26 cellular contexts compared by ENCODE assay signal in genomic region chr2:101756266-101756665, GRCh38. TPM values are rescaled to one million over a fixed set of nuclear protein-coding genes. Genes with fewer than 3 reads are reported as not detected.
DNase-seq lines count a peak whose midpoint lies in the region; ATAC-seq and TF ChIP-seq lines count a peak whose summit lies in the region.
"Had no signal": no experiment of that assay in that cellular context is flagged by ENCODE, and none has a peak within 500 bp of the region (broad histone marks: within the 10 kb centered on the region; RNA-seq: fewer than 3 reads in every experiment).

No MANE protein-coding gene starts in this region.

- WGBS in sigmoid colon, 2 donors = 87 to 92% methylated on average over 3 of the region's 3 CpGs

- no peak for DNase-seq in CD4-positive, alpha-beta T cell
- DNase-seq in RWPE1 (ENCODE audit: low spot score) (no peak), dorsolateral prefrontal cortex (no peak), osteoblast (ENCODE audit: insufficient read length, low spot score, missing footprints) (no peak), DMS 273 treated with DMSO at 0.1 percent for 48 hours (lab: John Stamatoyannopoulos, UW) (no peak), foreskin melanocyte (no peak), sigmoid colon (no peak)
- no peak for DNase-seq in activated CD4-positive, alpha-beta T cell treated with anti-CD3 and anti-CD28 coated beads for 4 hours
- DNase-seq: activated CD4-positive, CD25-positive, alpha-beta regulatory T cell treated with anti-CD3 and anti-CD28 coated beads, Interleukin-2, amount 50 U/mL, for 72 hours; activated CD8-positive, alpha-beta T cell treated with anti-CD3 and anti-CD28 coated beads, Interleukin-2, amount 10 ng/mL, durations not matched to agents 7 days and 5 days; activated T-cell treated with anti-CD3 and anti-CD28 coated beads for 4 hours; brain microvascular endothelial cell; Calu3; effector memory CD8-positive, alpha-beta T cell; H7; left lung; NCI-H1105; NCI-H2029; NCI-H82; T-helper 1 cell had no signal

- TF ChIP-seq POLR2A in sigmoid colon (IDR thresholded peaks at IDR 0.05) = no peak

- POLR2A ChIA-PET in CD4-positive, alpha-beta T cell (lab: Charles Lee) = interaction anchor here (0.6 to 1.0 kb wide), 3 partner anchors 11 to 26 kb away, joined by 3 to 5 read pairs (median 3); no protein-coding TSS in a partner anchor
- POLR2A ChIA-PET in RWPE1 (lab: Yijun Ruan, JAX; ENCODE audit: low non-redundant PET) = no interaction called here

- no peaks in the 10 kb centered on the region for H3K9me3 ChIP-seq in CD4-positive, alpha-beta T cell (ENCODE audit: control insufficient read depth, low read length)
- no peaks in the 10 kb centered on the region for H3K9me3 ChIP-seq in osteoblast (ENCODE audit: low read depth, low read length)
- no peaks in the 10 kb centered on the region for H3K9me3 ChIP-seq in sigmoid colon
- H3K9me3 ChIP-seq: left lung, prostate gland, SJSA1, vagina had no signal

- ATAC-seq in CD4-positive, alpha-beta T cell (ENCODE audit: poor library complexity) = no peak
- ATAC-seq: activated CD8-positive, alpha-beta T cell treated with anti-CD3 and anti-CD28 coated beads, Interleukin-2, amount 10 ng/mL, durations not matched to agents 7 days and 5 days; effector memory CD8-positive, alpha-beta T cell; esophagus mucosa; left lung had no signal

- H3K27ac Mint-ChIP-seq in CD4-positive, alpha-beta T cell = peak overlapping the region; percentile 68
- H3K27ac Mint-ChIP-seq: activated CD8-positive, alpha-beta T cell treated with anti-CD3 and anti-CD28 coated beads, Interleukin-2, amount 10 ng/mL, durations not matched to agents 7 days and 5 days had no signal

- intact Hi-C loops in CD4-positive, alpha-beta T cell (cut with DNase I, micrococcal nuclease) = no loop called here
- intact Hi-C loops in dorsolateral prefrontal cortex (cut with DNase I) = no loop called here
- intact Hi-C loops in sigmoid colon (cut with DNase I) = loop anchor here (2.0 kb wide), 1 partner anchor 13 kb away; no protein-coding TSS in a partner anchor

- H3K79me2 ChIP-seq in osteoblast (ENCODE audit: insufficient read depth, low read length) = peaks cover 90% of the 10 kb centered on the region

- H3K4me3 ChIP-seq in dorsolateral prefrontal cortex = peak overlapping the region in 15 of 59 donors; percentile 2 to 47 (median 16)
- H3K4me3 ChIP-seq in osteoblast (ENCODE audit: insufficient read depth, low read length) = no peak overlapping the region
- H3K4me3 ChIP-seq in sigmoid colon = no peak overlapping the region
- H3K4me3 ChIP-seq: BLaER1, hepatocyte, left lung, prostate gland, SJSA1, vagina had no signal

- no peak overlapping the region for H2AFZ ChIP-seq in osteoblast (ENCODE audit: low read length)
- H2AFZ ChIP-seq: hepatocyte had no signal

- H3K36me3 ChIP-seq in osteoblast (ENCODE audit: insufficient read depth, low read length) (no peaks in the 10 kb centered on the region), sigmoid colon (no peaks in the 10 kb centered on the region)
- H3K36me3 ChIP-seq: left lung, prostate gland, vagina had no signal

- H3K4me1 ChIP-seq in osteoblast (ENCODE audit: insufficient read depth, low read length) (peaks cover 56% of the 10 kb centered on the region), sigmoid colon (peaks cover 0 to 64% (median 48%) of the 10 kb centered on the region in 4 donors)

- TF ChIP-seq EP300 in sigmoid colon (IDR thresholded peaks at IDR 0.05) = no peak

- no peak overlapping the region for H3K4me2 ChIP-seq in osteoblast (ENCODE audit: insufficient read depth, low read length)
- H3K4me2 ChIP-seq: BLaER1, hepatocyte had no signal

- peaks cover 31% of the 10 kb centered on the region for H4K20me1 ChIP-seq in osteoblast (ENCODE audit: insufficient read depth, low read length)

- CTCF ChIA-PET in CD4-positive, alpha-beta T cell (lab: Charles Lee) = interaction anchor here (0.7 kb wide), 1 partner anchor 187 kb away, joined by 5 read pairs; no protein-coding TSS in a partner anchor
- CTCF ChIA-PET in RWPE1 (lab: Yijun Ruan, JAX) = no interaction called here

- H3K9me3 Mint-ChIP-seq in CD4-positive, alpha-beta T cell = no peaks in the 10 kb centered on the region
- H3K9me3 Mint-ChIP-seq: effector memory CD8-positive, alpha-beta T cell had no signal

- peaks cover 80% of the 10 kb centered on the region for H3K4me1 Mint-ChIP-seq in CD4-positive, alpha-beta T cell (ENCODE audit: low read depth)

- H3K36me3 Mint-ChIP-seq in CD4-positive, alpha-beta T cell (ENCODE audit: low read depth) = no peaks in the 10 kb centered on the region

- no peak for TF ChIP-seq CTCF in CD4-positive, alpha-beta T cell (IDR thresholded peaks at IDR 0.05)
- TF ChIP-seq CTCF in RWPE1 (conservative IDR thresholded peaks at IDR 0.05; ENCODE audit: low read depth) (no peak), dorsolateral prefrontal cortex (IDR thresholded peaks at IDR 0.05 in 54 of 56, conservative IDR thresholded peaks at IDR 0.05 in 2 of 56; ENCODE audit: low read depth in 1 of 56, partially characterized antibody in 56 of 56) (no peak), osteoblast (IDR thresholded peaks at IDR 0.05; ENCODE audit: extremely low read depth, low read depth, low read length) (no peak), sigmoid colon (IDR thresholded peaks at IDR 0.05) (no peak)

- no peak overlapping the region for H3K27ac ChIP-seq in CD4-positive, alpha-beta T cell (ENCODE audit: low read depth, low read length)
- H3K27ac ChIP-seq in RWPE1 = peak overlapping the region; percentile 8; the same call in 1 of the 2 replicates
- peak overlapping the region; percentile 77 to 98 (median 93) for H3K27ac ChIP-seq in dorsolateral prefrontal cortex
- peak overlapping the region; percentile 20 for H3K27ac ChIP-seq in osteoblast (ENCODE audit: low read depth, low read length)
- no peak overlapping the region for H3K27ac ChIP-seq in sigmoid colon
- H3K27ac ChIP-seq: BLaER1, prostate gland had no signal

- no peak overlapping the region for H3K4me3 Mint-ChIP-seq in CD4-positive, alpha-beta T cell
- H3K4me3 Mint-ChIP-seq: activated CD8-positive, alpha-beta T cell treated with anti-CD3 and anti-CD28 coated beads, Interleukin-2, amount 10 ng/mL, durations not matched to agents 7 days and 5 days had no signal

- no peaks in the 10 kb centered on the region for H3K27me3 ChIP-seq in CD4-positive, alpha-beta T cell (ENCODE audit: control insufficient read depth, insufficient read depth, low read length)
- H3K27me3 ChIP-seq in dorsolateral prefrontal cortex (no peaks in the 10 kb centered on the region), osteoblast (ENCODE audit: insufficient read depth, low read length) (no peaks in the 10 kb centered on the region), sigmoid colon (no peaks in the 10 kb centered on the region)
- H3K27me3 ChIP-seq: BLaER1, brain microvascular endothelial cell, hepatocyte, left lung, SJSA1, vagina had no signal

- no peaks in the 10 kb centered on the region for H3K27me3 Mint-ChIP-seq in CD4-positive, alpha-beta T cell
- H3K27me3 Mint-ChIP-seq: effector memory CD8-positive, alpha-beta T cell had no signal

RNA-seq across cellular contexts. Expression of gene MAP4K4, which starts 58.8 kb away (rescaled TPM):
- 10 to 100 TPM; 92.8 to 94.0 TPM for total RNA-seq in CD4-positive, alpha-beta T cell
- total RNA-seq in dorsolateral prefrontal cortex = 100 to 1,000 TPM; 137 to 701 (median 262) TPM
- 231 and 287 TPM in 2 replicates for total RNA-seq in osteoblast
- total RNA-seq in sigmoid colon = 10 to 100 TPM; 37.2 to 62.9 (median 48.9) TPM
- polyA plus RNA-seq in sigmoid colon = 10 to 100 TPM in 2 of 3 donors, 1 to 10 TPM in 1; 8.8 to 28.6 (median 11.4) TPM

Comparison
In these comparisons a context has a peak if more than half of its experiments do, and no peak if none do; other contexts are left out.
1. H3K27ac ChIP-seq: peak in RWPE1 (single experiment), dorsolateral prefrontal cortex (59 of 59) and osteoblast (single experiment); none in CD4-positive, alpha-beta T cell (single experiment) and sigmoid colon (0 of 4).